In the genomic region with DNA sequence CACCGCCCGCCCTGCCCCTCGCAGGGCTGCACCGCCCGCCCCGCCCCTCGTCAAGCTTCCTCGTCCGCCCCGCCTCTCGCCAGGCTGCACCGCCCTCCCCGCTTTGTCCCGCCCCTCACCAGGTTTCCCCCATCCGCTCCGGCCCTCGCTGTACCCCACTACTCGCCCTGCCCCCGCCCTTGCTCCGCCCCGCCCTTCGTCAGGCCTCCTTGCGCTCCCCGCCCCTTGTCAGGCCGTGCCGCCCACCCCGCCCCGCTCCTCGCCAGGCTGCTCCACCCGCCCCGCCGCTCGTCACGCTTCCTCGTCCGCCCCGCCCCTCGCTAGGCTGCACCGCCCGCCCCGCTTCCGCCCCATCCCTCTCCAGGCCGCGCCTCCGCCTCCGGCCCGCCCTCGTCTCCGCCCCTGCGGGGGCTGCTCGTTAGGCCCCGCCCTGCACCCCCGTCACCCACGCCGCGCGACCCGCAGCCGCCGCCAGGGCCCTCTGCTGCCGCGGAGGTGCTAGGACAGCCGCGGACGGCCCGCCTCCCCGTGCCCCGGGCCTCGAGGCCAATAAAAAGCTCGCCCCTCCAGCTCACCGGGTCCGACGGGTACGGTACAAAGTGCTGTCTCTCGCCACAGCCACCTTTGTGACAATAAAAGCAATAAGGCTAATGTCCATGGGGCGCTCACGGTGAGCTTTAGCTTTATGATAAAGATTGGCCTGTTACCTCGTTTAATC, we compare ENCODE assay signal across 1 cellular context.
TF ChIP-seq lines count a peak whose summit lies in the region.

No MANE protein-coding gene starts in this region.

TF ChIP-seq in HepG2, 621 proteins besides CTCF, POLR2A, EP300 and RAD21 (continued from another document and continues in another):
- TF ChIP-seq, protein P1, sequence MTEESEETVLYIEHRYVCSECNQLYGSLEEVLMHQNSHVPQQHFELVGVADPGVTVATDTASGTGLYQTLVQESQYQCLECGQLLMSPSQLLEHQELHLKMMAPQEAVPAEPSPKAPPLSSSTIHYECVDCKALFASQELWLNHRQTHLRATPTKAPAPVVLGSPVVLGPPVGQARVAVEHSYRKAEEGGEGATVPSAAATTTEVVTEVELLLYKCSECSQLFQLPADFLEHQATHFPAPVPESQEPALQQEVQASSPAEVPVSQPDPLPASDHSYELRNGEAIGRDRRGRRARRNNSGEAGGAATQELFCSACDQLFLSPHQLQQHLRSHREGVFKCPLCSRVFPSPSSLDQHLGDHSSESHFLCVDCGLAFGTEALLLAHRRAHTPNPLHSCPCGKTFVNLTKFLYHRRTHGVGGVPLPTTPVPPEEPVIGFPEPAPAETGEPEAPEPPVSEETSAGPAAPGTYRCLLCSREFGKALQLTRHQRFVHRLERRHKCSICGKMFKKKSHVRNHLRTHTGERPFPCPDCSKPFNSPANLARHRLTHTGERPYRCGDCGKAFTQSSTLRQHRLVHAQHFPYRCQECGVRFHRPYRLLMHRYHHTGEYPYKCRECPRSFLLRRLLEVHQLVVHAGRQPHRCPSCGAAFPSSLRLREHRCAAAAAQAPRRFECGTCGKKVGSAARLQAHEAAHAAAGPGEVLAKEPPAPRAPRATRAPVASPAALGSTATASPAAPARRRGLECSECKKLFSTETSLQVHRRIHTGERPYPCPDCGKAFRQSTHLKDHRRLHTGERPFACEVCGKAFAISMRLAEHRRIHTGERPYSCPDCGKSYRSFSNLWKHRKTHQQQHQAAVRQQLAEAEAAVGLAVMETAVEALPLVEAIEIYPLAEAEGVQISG (CRISPR knock-in tag; IDR thresholded peaks at IDR 0.05): peak; percentile 98
- TF ChIP-seq IRF2 (CRISPR knock-in tag; IDR thresholded peaks at IDR 0.05): peak; percentile 66
- TF ChIP-seq, protein P2, sequence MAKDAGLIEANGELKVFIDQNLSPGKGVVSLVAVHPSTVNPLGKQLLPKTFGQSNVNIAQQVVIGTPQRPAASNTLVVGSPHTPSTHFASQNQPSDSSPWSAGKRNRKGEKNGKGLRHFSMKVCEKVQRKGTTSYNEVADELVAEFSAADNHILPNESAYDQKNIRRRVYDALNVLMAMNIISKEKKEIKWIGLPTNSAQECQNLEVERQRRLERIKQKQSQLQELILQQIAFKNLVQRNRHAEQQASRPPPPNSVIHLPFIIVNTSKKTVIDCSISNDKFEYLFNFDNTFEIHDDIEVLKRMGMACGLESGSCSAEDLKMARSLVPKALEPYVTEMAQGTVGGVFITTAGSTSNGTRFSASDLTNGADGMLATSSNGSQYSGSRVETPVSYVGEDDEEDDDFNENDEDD (CRISPR knock-in tag; IDR thresholded peaks at IDR 0.05; ENCODE audit: borderline replicate concordance): peak; percentile 65; the same call in 1 of the 2 replicates
- TF ChIP-seq AGO1 (IDR thresholded peaks at IDR 0.05; ENCODE audit: low read depth, low read length, poor library complexity, severe bottlenecking): no peak
- TF ChIP-seq ZNF446 (CRISPR knock-in tag; IDR thresholded peaks at IDR 0.05): no peak
- TF ChIP-seq HDAC6 (IDR thresholded peaks at IDR 0.05; ENCODE audit: low read depth, low read length): no peak
- TF ChIP-seq AKAP8 (CRISPR knock-in tag; IDR thresholded peaks at IDR 0.05): no peak
- TF ChIP-seq ZNF121 (CRISPR knock-in tag; IDR thresholded peaks at IDR 0.05): peak; percentile 66; the same call in 1 of the 2 replicates
- TF ChIP-seq, protein P3, sequence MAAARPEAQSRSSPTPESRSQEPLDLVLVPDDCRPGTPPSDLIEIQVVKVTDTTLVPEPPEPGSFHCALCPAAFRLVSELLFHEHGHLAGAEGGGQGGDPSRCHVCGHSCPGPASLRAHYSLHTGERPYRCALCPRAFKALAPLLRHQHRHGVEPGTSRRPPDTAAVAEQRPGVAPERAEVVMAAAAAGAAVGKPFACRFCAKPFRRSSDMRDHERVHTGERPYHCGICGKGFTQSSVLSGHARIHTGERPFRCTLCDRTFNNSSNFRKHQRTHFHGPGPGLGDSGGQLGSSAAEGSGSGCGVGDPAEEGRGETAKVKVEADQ (CRISPR knock-in tag; IDR thresholded peaks at IDR 0.05; ENCODE audit: borderline replicate concordance): peak; percentile 79; the same call in 1 of the 2 replicates
- no peak for TF ChIP-seq CENPT (CRISPR knock-in tag; IDR thresholded peaks at IDR 0.05; ENCODE audit: low read depth)
- no peak for TF ChIP-seq DPF2 (CRISPR knock-in tag; IDR thresholded peaks at IDR 0.05; ENCODE audit: borderline replicate concordance, low read depth)
- TF ChIP-seq, protein P4, sequence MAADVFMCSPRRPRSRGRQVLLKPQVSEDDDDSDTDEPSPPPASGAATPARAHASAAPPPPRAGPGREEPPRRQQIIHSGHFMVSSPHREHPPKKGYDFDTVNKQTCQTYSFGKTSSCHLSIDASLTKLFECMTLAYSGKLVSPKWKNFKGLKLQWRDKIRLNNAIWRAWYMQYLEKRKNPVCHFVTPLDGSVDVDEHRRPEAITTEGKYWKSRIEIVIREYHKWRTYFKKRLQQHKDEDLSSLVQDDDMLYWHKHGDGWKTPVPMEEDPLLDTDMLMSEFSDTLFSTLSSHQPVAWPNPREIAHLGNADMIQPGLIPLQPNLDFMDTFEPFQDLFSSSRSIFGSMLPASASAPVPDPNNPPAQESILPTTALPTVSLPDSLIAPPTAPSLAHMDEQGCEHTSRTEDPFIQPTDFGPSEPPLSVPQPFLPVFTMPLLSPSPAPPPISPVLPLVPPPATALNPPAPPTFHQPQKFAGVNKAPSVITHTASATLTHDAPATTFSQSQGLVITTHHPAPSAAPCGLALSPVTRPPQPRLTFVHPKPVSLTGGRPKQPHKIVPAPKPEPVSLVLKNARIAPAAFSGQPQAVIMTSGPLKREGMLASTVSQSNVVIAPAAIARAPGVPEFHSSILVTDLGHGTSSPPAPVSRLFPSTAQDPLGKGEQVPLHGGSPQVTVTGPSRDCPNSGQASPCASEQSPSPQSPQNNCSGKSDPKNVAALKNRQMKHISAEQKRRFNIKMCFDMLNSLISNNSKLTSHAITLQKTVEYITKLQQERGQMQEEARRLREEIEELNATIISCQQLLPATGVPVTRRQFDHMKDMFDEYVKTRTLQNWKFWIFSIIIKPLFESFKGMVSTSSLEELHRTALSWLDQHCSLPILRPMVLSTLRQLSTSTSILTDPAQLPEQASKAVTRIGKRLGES (CRISPR knock-in tag; IDR thresholded peaks at IDR 0.05; ENCODE audit: borderline replicate concordance): no peak
- TF ChIP-seq WIZ (CRISPR knock-in tag; IDR thresholded peaks at IDR 0.05): no peak
- TF ChIP-seq ZKSCAN5 (CRISPR knock-in tag; IDR thresholded peaks at IDR 0.05): no peak
- TF ChIP-seq, protein P5, sequence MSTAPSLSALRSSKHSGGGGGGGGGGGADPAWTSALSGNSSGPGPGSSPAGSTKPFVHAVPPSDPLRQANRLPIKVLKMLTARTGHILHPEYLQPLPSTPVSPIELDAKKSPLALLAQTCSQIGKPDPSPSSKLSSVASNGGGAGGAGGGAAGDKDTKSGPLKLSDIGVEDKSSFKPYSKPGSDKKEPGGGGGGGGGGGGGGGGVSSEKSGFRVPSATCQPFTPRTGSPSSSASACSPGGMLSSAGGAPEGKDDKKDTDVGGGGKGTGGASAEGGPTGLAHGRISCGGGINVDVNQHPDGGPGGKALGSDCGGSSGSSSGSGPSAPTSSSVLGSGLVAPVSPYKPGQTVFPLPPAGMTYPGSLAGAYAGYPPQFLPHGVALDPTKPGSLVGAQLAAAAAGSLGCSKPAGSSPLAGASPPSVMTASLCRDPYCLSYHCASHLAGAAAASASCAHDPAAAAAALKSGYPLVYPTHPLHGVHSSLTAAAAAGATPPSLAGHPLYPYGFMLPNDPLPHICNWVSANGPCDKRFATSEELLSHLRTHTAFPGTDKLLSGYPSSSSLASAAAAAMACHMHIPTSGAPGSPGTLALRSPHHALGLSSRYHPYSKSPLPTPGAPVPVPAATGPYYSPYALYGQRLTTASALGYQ (CRISPR knock-in tag; IDR thresholded peaks at IDR 0.05): no peak
- no peak for TF ChIP-seq MEF2D (CRISPR knock-in tag; IDR thresholded peaks at IDR 0.05)
- TF ChIP-seq ZNF644 (CRISPR knock-in tag; IDR thresholded peaks at IDR 0.05; ENCODE audit: low read depth): no peak
- TF ChIP-seq TSC22D2 (CRISPR knock-in tag; IDR thresholded peaks at IDR 0.05; ENCODE audit: borderline replicate concordance): 0 out of 2 replicates have a peak, but pooled peaks have one; percentile 23
- TF ChIP-seq, protein P6, sequence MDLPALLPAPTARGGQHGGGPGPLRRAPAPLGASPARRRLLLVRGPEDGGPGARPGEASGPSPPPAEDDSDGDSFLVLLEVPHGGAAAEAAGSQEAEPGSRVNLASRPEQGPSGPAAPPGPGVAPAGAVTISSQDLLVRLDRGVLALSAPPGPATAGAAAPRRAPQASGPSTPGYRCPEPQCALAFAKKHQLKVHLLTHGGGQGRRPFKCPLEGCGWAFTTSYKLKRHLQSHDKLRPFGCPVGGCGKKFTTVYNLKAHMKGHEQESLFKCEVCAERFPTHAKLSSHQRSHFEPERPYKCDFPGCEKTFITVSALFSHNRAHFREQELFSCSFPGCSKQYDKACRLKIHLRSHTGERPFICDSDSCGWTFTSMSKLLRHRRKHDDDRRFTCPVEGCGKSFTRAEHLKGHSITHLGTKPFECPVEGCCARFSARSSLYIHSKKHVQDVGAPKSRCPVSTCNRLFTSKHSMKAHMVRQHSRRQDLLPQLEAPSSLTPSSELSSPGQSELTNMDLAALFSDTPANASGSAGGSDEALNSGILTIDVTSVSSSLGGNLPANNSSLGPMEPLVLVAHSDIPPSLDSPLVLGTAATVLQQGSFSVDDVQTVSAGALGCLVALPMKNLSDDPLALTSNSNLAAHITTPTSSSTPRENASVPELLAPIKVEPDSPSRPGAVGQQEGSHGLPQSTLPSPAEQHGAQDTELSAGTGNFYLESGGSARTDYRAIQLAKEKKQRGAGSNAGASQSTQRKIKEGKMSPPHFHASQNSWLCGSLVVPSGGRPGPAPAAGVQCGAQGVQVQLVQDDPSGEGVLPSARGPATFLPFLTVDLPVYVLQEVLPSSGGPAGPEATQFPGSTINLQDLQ (CRISPR knock-in tag; IDR thresholded peaks at IDR 0.05): no peak
- no peak for TF ChIP-seq HNRNPL (IDR thresholded peaks at IDR 0.05; ENCODE audit: low read depth, low read length)
- TF ChIP-seq, protein P7, sequence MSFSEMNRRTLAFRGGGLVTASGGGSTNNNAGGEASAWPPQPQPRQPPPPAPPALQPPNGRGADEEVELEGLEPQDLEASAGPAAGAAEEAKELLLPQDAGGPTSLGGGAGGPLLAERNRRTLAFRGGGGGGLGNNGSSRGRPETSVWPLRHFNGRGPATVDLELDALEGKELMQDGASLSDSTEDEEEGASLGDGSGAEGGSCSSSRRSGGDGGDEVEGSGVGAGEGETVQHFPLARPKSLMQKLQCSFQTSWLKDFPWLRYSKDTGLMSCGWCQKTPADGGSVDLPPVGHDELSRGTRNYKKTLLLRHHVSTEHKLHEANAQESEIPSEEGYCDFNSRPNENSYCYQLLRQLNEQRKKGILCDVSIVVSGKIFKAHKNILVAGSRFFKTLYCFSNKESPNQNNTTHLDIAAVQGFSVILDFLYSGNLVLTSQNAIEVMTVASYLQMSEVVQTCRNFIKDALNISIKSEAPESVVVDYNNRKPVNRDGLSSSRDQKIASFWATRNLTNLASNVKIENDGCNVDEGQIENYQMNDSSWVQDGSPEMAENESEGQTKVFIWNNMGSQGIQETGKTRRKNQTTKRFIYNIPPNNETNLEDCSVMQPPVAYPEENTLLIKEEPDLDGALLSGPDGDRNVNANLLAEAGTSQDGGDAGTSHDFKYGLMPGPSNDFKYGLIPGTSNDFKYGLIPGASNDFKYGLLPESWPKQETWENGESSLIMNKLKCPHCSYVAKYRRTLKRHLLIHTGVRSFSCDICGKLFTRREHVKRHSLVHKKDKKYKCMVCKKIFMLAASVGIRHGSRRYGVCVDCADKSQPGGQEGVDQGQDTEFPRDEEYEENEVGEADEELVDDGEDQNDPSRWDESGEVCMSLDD (CRISPR knock-in tag; IDR thresholded peaks at IDR 0.05; ENCODE audit: borderline replicate concordance): no peak
- TF ChIP-seq, protein P8, sequence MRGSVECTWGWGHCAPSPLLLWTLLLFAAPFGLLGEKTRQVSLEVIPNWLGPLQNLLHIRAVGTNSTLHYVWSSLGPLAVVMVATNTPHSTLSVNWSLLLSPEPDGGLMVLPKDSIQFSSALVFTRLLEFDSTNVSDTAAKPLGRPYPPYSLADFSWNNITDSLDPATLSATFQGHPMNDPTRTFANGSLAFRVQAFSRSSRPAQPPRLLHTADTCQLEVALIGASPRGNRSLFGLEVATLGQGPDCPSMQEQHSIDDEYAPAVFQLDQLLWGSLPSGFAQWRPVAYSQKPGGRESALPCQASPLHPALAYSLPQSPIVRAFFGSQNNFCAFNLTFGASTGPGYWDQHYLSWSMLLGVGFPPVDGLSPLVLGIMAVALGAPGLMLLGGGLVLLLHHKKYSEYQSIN (CRISPR knock-in tag; IDR thresholded peaks at IDR 0.05; ENCODE audit: borderline replicate concordance): no peak
- no peak for TF ChIP-seq GATA4 (IDR thresholded peaks at IDR 0.05; ENCODE audit: borderline replicate concordance, low read depth)
- TF ChIP-seq, protein P9, sequence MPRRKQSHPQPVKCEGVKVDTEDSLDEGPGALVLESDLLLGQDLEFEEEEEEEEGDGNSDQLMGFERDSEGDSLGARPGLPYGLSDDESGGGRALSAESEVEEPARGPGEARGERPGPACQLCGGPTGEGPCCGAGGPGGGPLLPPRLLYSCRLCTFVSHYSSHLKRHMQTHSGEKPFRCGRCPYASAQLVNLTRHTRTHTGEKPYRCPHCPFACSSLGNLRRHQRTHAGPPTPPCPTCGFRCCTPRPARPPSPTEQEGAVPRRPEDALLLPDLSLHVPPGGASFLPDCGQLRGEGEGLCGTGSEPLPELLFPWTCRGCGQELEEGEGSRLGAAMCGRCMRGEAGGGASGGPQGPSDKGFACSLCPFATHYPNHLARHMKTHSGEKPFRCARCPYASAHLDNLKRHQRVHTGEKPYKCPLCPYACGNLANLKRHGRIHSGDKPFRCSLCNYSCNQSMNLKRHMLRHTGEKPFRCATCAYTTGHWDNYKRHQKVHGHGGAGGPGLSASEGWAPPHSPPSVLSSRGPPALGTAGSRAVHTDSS (CRISPR knock-in tag; conservative IDR thresholded peaks at IDR 0.05): no peak
